In genomic region chr6:5486214-5486613, GRCh38 we compare ENCODE assay signal across 14 cellular contexts.
A peak's percentile ranks its signal among the peaks of the same experiment; 100 is the strongest.
DNase-seq lines count a peak whose midpoint lies in the region; ATAC-seq and TF ChIP-seq lines count a peak whose summit lies in the region.
"Had no signal": no experiment of that assay in that cellular context is flagged by ENCODE, and none has a peak within 500 bp of the region (broad histone marks: within the 10 kb centered on the region; RNA-seq: fewer than 3 reads in every experiment).

No MANE protein-coding gene starts in this region.

- no peak for TF ChIP-seq CTCF in GM13977 (IDR thresholded peaks at IDR 0.05; ENCODE audit: extremely low read depth, insufficient read depth, missing control alignments)

- DNase-seq in GM13977 (ENCODE audit: low spot score) (peak; percentile 39), NCI-H1048 (lab: John Stamatoyannopoulos, UW) (no peak), NCI-H510A (lab: John Stamatoyannopoulos, UW) (no peak), LoVo (ENCODE audit: low spot score) (no peak)
- DNase-seq in activated CD4-positive, alpha-beta T cell treated with anti-CD3 and anti-CD28 coated beads for 48 hours: no peak
- DNase-seq: activated CD4-positive, alpha-beta T cell treated with anti-CD3 and anti-CD28 coated beads for 36 hours; BE2C; NCI-H2081; retina had no signal

- in situ Hi-C loops in GM13977 (cut with MboI; ENCODE audit: low pct_unique_long_range_greater_than_20kb, low sequenced_read_pairs, unreplicated experiment): no loop called here

- ATAC-seq in GM19372 (IDR thresholded peaks at IDR 0.05; ENCODE audit: low read depth, unreplicated experiment) (peak; percentile 95), HG02798 (IDR thresholded peaks at IDR 0.05; ENCODE audit: poor library complexity, unreplicated experiment) (peak; percentile 91), HG03469 (IDR thresholded peaks at IDR 0.05; ENCODE audit: unreplicated experiment) (peak; percentile 94)
- ATAC-seq: activated CD4-positive, alpha-beta T cell treated with anti-CD3 and anti-CD28 coated beads for 36 hours; activated naive CD4-positive, alpha-beta T cell treated with anti-CD3 and anti-CD28 coated beads, Interleukin-2, amount 50 U/mL, for 72 hours; Right ventricle myocardium inferior had no signal
